In genomic region chr5:6154216-6154615, GRCh38 we compare ENCODE assay signal across 27 cellular contexts.
"Had no signal": no experiment of that assay in that cellular context is flagged by ENCODE, and none has a peak within 500 bp of the region (broad histone marks: within the 10 kb centered on the region; RNA-seq: fewer than 3 reads in every experiment).

No MANE protein-coding gene starts in this region.

- H2AFZ ChIP-seq: neural progenitor cell, parathyroid adenoma had no signal

- H3K9me3 ChIP-seq: ovary, psoas muscle, spleen, suprapubic skin, testis, tibial artery, transverse colon, upper lobe of right lung, uterus had no signal

- H3K27me3 ChIP-seq: neural progenitor cell, ovary, spleen, suprapubic skin, testis, tibial artery, transverse colon, upper lobe of right lung, uterus had no signal

- ATAC-seq: natural killer cell; psoas muscle; right cardiac atrium; sciatic nerve; stimulated activated naive CD8-positive, alpha-beta T cell treated with anti-CD3 and anti-CD28 coated beads, Interleukin-15, amount 100 ng/mL, for 72 hours; stimulated activated naive CD8-positive, alpha-beta T cell treated with anti-CD3 and anti-CD28 coated beads, Interleukin-15, Interleukin-2, amounts not matched to agents 100 U/mL and 50 U/mL, for 24 hours; upper lobe of right lung had no signal

- DNase-seq: natural killer cell; occipital lobe; ovary; posterior cingulate gyrus; psoas muscle; right cardiac atrium; spleen; stimulated activated CD4-positive, alpha-beta T cell treated with anti-CD3 and anti-CD28 coated beads, Interleukin-12 subunit alpha, Interleukin-12 subunit beta, amount 100 ng/mL, for 4 hours; stimulated activated CD4-positive, alpha-beta T cell treated with anti-CD3 and anti-CD28 coated beads, Interleukin-1b, Interleukin-23, amount 100 ng/mL, for 48 hours; stimulated activated CD4-positive, alpha-beta T cell treated with anti-CD3 and anti-CD28 coated beads, Interleukin-4, amount 100 ng/mL, for 1 hour; stimulated activated CD4-positive, alpha-beta T cell treated with anti-CD3 and anti-CD28 coated beads, Interleukin-4, amount 100 ng/mL, for 4 hours; stimulated activated CD8-positive, alpha-beta memory T cell treated with anti-CD3 and anti-CD28 coated beads, Interleukin-4, amount 100 ng/mL, for 48 hours; stimulated activated naive CD4-positive, alpha-beta T cell; stimulated activated naive CD8-positive, alpha-beta T cell treated with anti-CD3 and anti-CD28 coated beads, Interleukin-15, amount 100 ng/mL, for 72 hours; stimulated activated naive CD8-positive, alpha-beta T cell treated with anti-CD3 and anti-CD28 coated beads, Interleukin-15, Interleukin-2, amounts not matched to agents 100 U/mL and 50 U/mL, for 24 hours; substantia nigra; testis; tibial artery; transverse colon; upper lobe of right lung; uterus had no signal

- H3K79me2 ChIP-seq: parathyroid adenoma had no signal

- H3K9ac ChIP-seq: neural progenitor cell, parathyroid adenoma had no signal

- H3K4me3 ChIP-seq: neural progenitor cell, ovary, psoas muscle, skin epidermis, smooth muscle cell, spleen, suprapubic skin, testis, tibial artery, transverse colon, upper lobe of right lung, uterus had no signal

- H3K27ac ChIP-seq: neural progenitor cell, ovary, parathyroid adenoma, psoas muscle, skin epidermis, spleen, suprapubic skin, testis, tibial artery, transverse colon, upper lobe of right lung, uterus had no signal

- H3K36me3 ChIP-seq: neural progenitor cell, ovary, spleen, suprapubic skin, tibial artery, transverse colon, upper lobe of right lung, uterus had no signal

- H3K4me1 ChIP-seq: parathyroid adenoma, psoas muscle, spleen, testis, tibial artery, transverse colon, upper lobe of right lung, uterus had no signal

- H3K4me2 ChIP-seq: neural progenitor cell, smooth muscle cell had no signal
